In the genomic region with DNA sequence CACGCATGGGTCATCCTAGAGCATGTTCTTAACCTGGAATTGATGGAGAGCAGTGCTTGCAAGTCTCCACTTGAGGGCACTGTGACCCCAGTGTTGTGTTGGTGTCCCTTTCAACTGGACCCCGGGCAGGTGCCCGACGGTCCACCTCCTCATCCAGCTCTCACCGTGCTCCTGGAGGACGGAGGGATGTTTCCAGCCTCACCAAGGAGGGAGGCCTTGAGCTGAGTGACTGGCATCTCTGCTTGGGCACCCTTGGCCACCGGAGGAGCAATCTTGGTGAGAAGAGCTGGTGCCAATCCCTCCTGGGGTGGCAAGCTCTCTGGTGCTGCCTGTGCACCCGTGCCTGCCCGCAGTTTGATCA, we compare ENCODE assay signal across 9 cellular contexts. TPM values are rescaled to one million over a fixed set of nuclear protein-coding genes. Genes with fewer than 3 reads are reported as not detected.
DNase-seq lines count a peak whose midpoint lies in the region; ATAC-seq, FAIRE-seq and TF ChIP-seq lines count a peak whose summit lies in the region.
"Had no signal": no experiment of that assay in that cellular context is flagged by ENCODE, and none has a peak within 500 bp of the region (broad histone marks: within the 10 kb centered on the region; RNA-seq: fewer than 3 reads in every experiment).

No MANE protein-coding gene starts in this region.

- H3K27ac ChIP-seq in heart left ventricle (no peak overlapping the region), foreskin keratinocyte (no peak overlapping the region), upper lobe of right lung (no peak overlapping the region)

- H3K36me3 ChIP-seq in heart left ventricle (no peaks in the 10 kb centered on the region), NT2/D1 (ENCODE audit: insufficient read depth, insufficient read length, low read length) (no peaks in the 10 kb centered on the region), upper lobe of right lung (no peaks in the 10 kb centered on the region)

- H3K4me1 ChIP-seq in heart left ventricle (no peaks in the 10 kb centered on the region), NT2/D1 (ENCODE audit: insufficient read depth, insufficient read length) (no peaks in the 10 kb centered on the region), foreskin keratinocyte (no peaks in the 10 kb centered on the region), upper lobe of right lung (no peaks in the 10 kb centered on the region)

- no peak for TF ChIP-seq POLR2A in heart left ventricle (IDR thresholded peaks at IDR 0.05)

- no peak for DNase-seq in heart left ventricle
- no peak for DNase-seq in left cardiac atrium
- DNase-seq in NT2/D1 (ENCODE audit: low read depth, low spot score): peak; percentile 40
- DNase-seq in foreskin keratinocyte: no peak
- DNase-seq in upper lobe of right lung: no peak
- no peak for DNase-seq in RCC 7860 (ENCODE audit: low spot score)
- DNase-seq: activated B cell treated with CpG ODN at 0.5 μM for 24 hours had no signal

- H3K9me3 ChIP-seq in heart left ventricle (peaks cover 0 to 27% (median 12%) of the 10 kb centered on the region in 12 donors), NT2/D1 (ENCODE audit: insufficient read depth, low read length) (peaks cover 18% of the 10 kb centered on the region; the same call in 1 of the 2 replicates), upper lobe of right lung (no peaks in the 10 kb centered on the region)

- FAIRE-seq in RCC 7860 (lab: Jason Lieb, UNC): no peak

- peak; percentile 30 to 70 (median 52) for TF ChIP-seq CTCF in heart left ventricle (IDR thresholded peaks at IDR 0.05)
- peak; percentile 59 for TF ChIP-seq CTCF in foreskin keratinocyte (conservative IDR thresholded peaks at IDR 0.05)
- TF ChIP-seq CTCF in upper lobe of right lung (IDR thresholded peaks at IDR 0.05): peak; percentile 40

- H3K27me3 ChIP-seq in heart left ventricle: no peaks in the 10 kb centered on the region
- no peaks in the 10 kb centered on the region for H3K27me3 ChIP-seq in NT2/D1 (ENCODE audit: insufficient read depth, insufficient read length)
- H3K27me3 ChIP-seq in foreskin keratinocyte: no peaks in the 10 kb centered on the region
- H3K27me3 ChIP-seq in upper lobe of right lung: no peaks in the 10 kb centered on the region

- WGBS in heart left ventricle, 4 donors: 42 to 52% (median 44%) methylated on average over 9 of the region's 9 CpGs

- intact Hi-C loops in heart left ventricle (cut with DNase I): no loop called here
- intact Hi-C loops in left cardiac atrium (cut with DNase I): no loop called here
- intact Hi-C loops in upper lobe of right lung (cut with DNase I): no loop called here

- H3K4me3 ChIP-seq in heart left ventricle (no peak overlapping the region), NT2/D1 (ENCODE audit: insufficient read length, low read depth) (no peak overlapping the region), upper lobe of right lung (no peak overlapping the region)

- peak in 1 of 4 donors; percentile 59 for ATAC-seq in heart left ventricle
- no peak for ATAC-seq in left cardiac atrium
- ATAC-seq in foreskin keratinocyte: peak; percentile 28
- peak; percentile 33 for ATAC-seq in upper lobe of right lung
- ATAC-seq in GM21528 (IDR thresholded peaks at IDR 0.05; ENCODE audit: low FRiP score, unreplicated experiment): no peak
- no peak for ATAC-seq in HG03442 (IDR thresholded peaks at IDR 0.05; ENCODE audit: unreplicated experiment)

- no peak overlapping the region for H3K9ac ChIP-seq in NT2/D1 (ENCODE audit: insufficient read length, low read depth)

RNA-seq across cellular contexts. Expression of a gene that starts 45.4 kb away (rescaled TPM):
- total RNA-seq in heart left ventricle: 10 to 100 TPM in 7 of 9 donors, 1 to 10 TPM in 2; 4.3 to 49.8 (median 18.6) TPM
- polyA plus RNA-seq in heart left ventricle: 1 to 10 TPM; 6.2 to 6.7 TPM
- 1 to 10 TPM; 1.9 to 2.7 TPM for total RNA-seq in left cardiac atrium
- not detected in 2 replicates for total RNA-seq in foreskin keratinocyte
- not detected in 2 replicates for polyA plus RNA-seq in foreskin keratinocyte
- not detected for total RNA-seq in upper lobe of right lung
- total RNA-seq: activated B cell treated with CpG ODN at 0.5 μM for 24 hours had no signal

Comparison
In these comparisons a context has a peak if more than half of its experiments do, and no peak if none do; other contexts are left out.
1. ATAC-seq: peak in foreskin keratinocyte (single experiment) and upper lobe of right lung (single experiment); none in left cardiac atrium (0 of 2), GM21528 (single experiment) and HG03442 (single experiment).
2. Peak in every context shown above with its lines, with median percentiles within 50 percentile points of each other: CTCF ChIP-seq.